In genomic region chr16:85047867-85048455, GRCh38 we compare ENCODE assay signal across 15 cellular contexts. TPM values are rescaled to one million over a fixed set of nuclear protein-coding genes. Genes with fewer than 3 reads are reported as not detected.
DNase-seq lines count a peak whose midpoint lies in the region; ATAC-seq and TF ChIP-seq lines count a peak whose summit lies in the region.
"Had no signal": no experiment of that assay in that cellular context is flagged by ENCODE, and none has a peak within 500 bp of the region (broad histone marks: within the 10 kb centered on the region; RNA-seq: fewer than 3 reads in every experiment).

No MANE protein-coding gene starts in this region.

- CTCF ChIA-PET in activated naive CD4-positive, alpha-beta T cell treated with anti-CD3 and anti-CD28 coated beads, Interleukin-2, amount 10 ng/mL, durations not matched to agents 7 days and 5 days (lab: Charles Lee): interaction anchor here (1.2 to 2.6 kb wide), 2 partner anchors 8 to 38 kb away, joined by 4 to 11 read pairs; no protein-coding TSS in a partner anchor

- TF ChIP-seq EP300 in transverse colon (IDR thresholded peaks at IDR 0.05; ENCODE audit: low read depth): no peak

- TF ChIP-seq POLR2A in transverse colon (IDR thresholded peaks at IDR 0.05) (peak; percentile 19), thyroid gland (IDR thresholded peaks at IDR 0.05) (no peak), esophagus squamous epithelium (IDR thresholded peaks at IDR 0.05) (no peak)

- peak overlapping the region; percentile 86 to 91 (median 90) for H3K27ac ChIP-seq in transverse colon
- H3K27ac ChIP-seq in thyroid gland: no peak overlapping the region
- H3K27ac ChIP-seq in esophagus squamous epithelium: peak overlapping the region in 1 of 4 donors; percentile 9
- H3K27ac ChIP-seq: psoas muscle had no signal

- H3K27me3 ChIP-seq in transverse colon: no peaks in the 10 kb centered on the region
- H3K27me3 ChIP-seq in thyroid gland: no peaks in the 10 kb centered on the region
- no peaks in the 10 kb centered on the region for H3K27me3 ChIP-seq in esophagus squamous epithelium
- H3K27me3 ChIP-seq: dorsolateral prefrontal cortex had no signal

- peak overlapping the region; percentile 24 for H3K4me3 Mint-ChIP-seq in activated naive CD4-positive, alpha-beta T cell treated with anti-CD3 and anti-CD28 coated beads, Interleukin-2, amount 10 ng/mL, durations not matched to agents 7 days and 5 days

- peak; percentile 8 for ATAC-seq in esophagus mucosa

- H3K9me3 ChIP-seq in transverse colon: no peaks in the 10 kb centered on the region
- H3K9me3 ChIP-seq in thyroid gland: no peaks in the 10 kb centered on the region
- no peaks in the 10 kb centered on the region for H3K9me3 ChIP-seq in esophagus squamous epithelium
- H3K9me3 ChIP-seq: psoas muscle had no signal

- H3K36me3 Mint-ChIP-seq in activated naive CD4-positive, alpha-beta T cell treated with anti-CD3 and anti-CD28 coated beads, Interleukin-2, amount 10 ng/mL, durations not matched to agents 7 days and 5 days: peaks cover 2% of the 10 kb centered on the region

- no peaks in the 10 kb centered on the region for H3K9me3 Mint-ChIP-seq in activated naive CD4-positive, alpha-beta T cell treated with anti-CD3 and anti-CD28 coated beads, Interleukin-2, amount 10 ng/mL, durations not matched to agents 7 days and 5 days
- H3K9me3 Mint-ChIP-seq: activated CD8-positive, alpha-beta T cell treated with anti-CD3 and anti-CD28 coated beads for 36 hours had no signal

- H3K27ac Mint-ChIP-seq in activated naive CD4-positive, alpha-beta T cell treated with anti-CD3 and anti-CD28 coated beads, Interleukin-2, amount 10 ng/mL, durations not matched to agents 7 days and 5 days: no peak overlapping the region

- intact Hi-C loops in transverse colon (cut with DNase I; ENCODE audit: low total_unique reads) (no loop called here), thyroid gland (cut with DNase I) (no loop called here), esophagus squamous epithelium (cut with DNase I) (no loop called here)

- WGBS in transverse colon (ENCODE audit: low coverage in 1 of 2), 2 donors: 52 to 59% methylated on average over 8 to 11 of the region's 11 CpGs
- 93 to 95% methylated on average over 11 of the region's 11 CpGs for WGBS in thyroid gland, 2 donors
- 75 to 80% methylated on average over 10 to 11 of the region's 11 CpGs for WGBS in esophagus squamous epithelium, 2 donors

- H3K4me3 ChIP-seq in transverse colon: peak overlapping the region in 2 of 4 donors; percentile 8 to 27
- no peak overlapping the region for H3K4me3 ChIP-seq in thyroid gland (replicated peaks in 1 of 3)
- H3K4me3 ChIP-seq in esophagus squamous epithelium: no peak overlapping the region
- H3K4me3 ChIP-seq: dorsolateral prefrontal cortex, psoas muscle had no signal

- H3K36me3 ChIP-seq in transverse colon (no peaks in the 10 kb centered on the region), thyroid gland (no peaks in the 10 kb centered on the region), esophagus squamous epithelium (peaks cover 0 to 10% (median 0%) of the 10 kb centered on the region in 3 donors)

- peaks cover 12% of the 10 kb centered on the region for H3K27me3 Mint-ChIP-seq in activated naive CD4-positive, alpha-beta T cell treated with anti-CD3 and anti-CD28 coated beads, Interleukin-2, amount 10 ng/mL, durations not matched to agents 7 days and 5 days
- H3K27me3 Mint-ChIP-seq: activated CD8-positive, alpha-beta T cell treated with anti-CD3 and anti-CD28 coated beads for 36 hours had no signal

- H3K4me1 Mint-ChIP-seq in activated naive CD4-positive, alpha-beta T cell treated with anti-CD3 and anti-CD28 coated beads, Interleukin-2, amount 10 ng/mL, durations not matched to agents 7 days and 5 days: peaks cover 20% of the 10 kb centered on the region

- in situ Hi-C loops in transverse colon (cut with MboI; ENCODE audit: low pct_ligation_motif_present in 1 of 4, low pct_unique_long_range_greater_than_20kb in 1 of 4, low sequenced_read_pairs in 3 of 4): no loop called here

- H3K4me1 ChIP-seq in transverse colon (peaks cover 15 to 56% (median 37%) of the 10 kb centered on the region in 4 donors), thyroid gland (peaks cover 6 to 11% of the 10 kb centered on the region in 2 donors), esophagus squamous epithelium (peaks cover 0 to 19% (median 0%) of the 10 kb centered on the region in 3 donors)

- TF ChIP-seq CTCF in transverse colon (IDR thresholded peaks at IDR 0.05) (no peak), thyroid gland (IDR thresholded peaks at IDR 0.05) (no peak), esophagus squamous epithelium (IDR thresholded peaks at IDR 0.05) (no peak)

- no peak for DNase-seq in activated naive CD4-positive, alpha-beta T cell treated with anti-CD3 and anti-CD28 coated beads, Interleukin-2, amount 10 ng/mL, durations not matched to agents 7 days and 5 days
- DNase-seq in activated naive CD4-positive, alpha-beta T cell (lab: John Stamatoyannopoulos, UW): no peak
- DNase-seq in NOMO-1 treated with dmso at 0.1 percent for 144 hours (lab: John Stamatoyannopoulos, UW; ENCODE audit: unreplicated experiment) (peak; percentile 64), transverse colon (peak; percentile 82), thyroid gland (no peak), esophagus squamous epithelium (lab: John Stamatoyannopoulos, UW) (no peak)
- DNase-seq in stimulated activated CD4-positive, alpha-beta T cell treated with anti-CD3 and anti-CD28 coated beads, Interleukin-1b, Interleukin-23, amount 100 ng/mL, for 48 hours: no peak
- DNase-seq: ACHN, dorsolateral prefrontal cortex, hippocampal formation, NCI-H2107, NCI-H82 had no signal

RNA-seq across cellular contexts. Expression of gene KIAA0513, which starts 20.4 kb away (rescaled TPM):
- total RNA-seq in esophagus mucosa (8.1 TPM), transverse colon (10 to 100 TPM; 18.5 to 41.3 (median 34.5) TPM), thyroid gland (1 to 10 TPM; 6.2 to 8.4 (median 7.5) TPM), esophagus squamous epithelium (10 to 100 TPM in 1 of 4 donors, 1 to 10 TPM in 3; 9.0 to 11.4 (median 9.7) TPM)

RNA-seq across cellular contexts. Expression of gene ZDHHC7, which starts 36.6 kb away (rescaled TPM):
- total RNA-seq in esophagus mucosa (17.1 TPM), transverse colon (100 to 1,000 TPM; 100 to 940 (median 120) TPM), thyroid gland (10 to 100 TPM; 49.8 to 59.2 (median 54.3) TPM), esophagus squamous epithelium (10 to 100 TPM; 31.2 to 41.2 (median 38.6) TPM)

Comparison
In these comparisons a context has a peak if more than half of its experiments do, and no peak if none do; other contexts are left out.
1. DNase-seq: peak in NOMO-1 treated with dmso at 0.1 percent for 144 hours (single experiment) and transverse colon (single experiment); none in activated naive CD4-positive, alpha-beta T cell treated with anti-CD3 and anti-CD28 coated beads, Interleukin-2, amount 10 ng/mL, durations not matched to agents 7 days and 5 days (single experiment), activated naive CD4-positive, alpha-beta T cell (0 of 4), stimulated activated CD4-positive, alpha-beta T cell treated with anti-CD3 and anti-CD28 coated beads, Interleukin-1b, Interleukin-23, amount 100 ng/mL, for 48 hours (single experiment), thyroid gland (0 of 2) and esophagus squamous epithelium (single experiment).
2. H3K27ac ChIP-seq: peak in transverse colon (4 of 4); none in thyroid gland (0 of 3).